25 cellular contexts compared by ENCODE assay signal in the genomic region with DNA sequence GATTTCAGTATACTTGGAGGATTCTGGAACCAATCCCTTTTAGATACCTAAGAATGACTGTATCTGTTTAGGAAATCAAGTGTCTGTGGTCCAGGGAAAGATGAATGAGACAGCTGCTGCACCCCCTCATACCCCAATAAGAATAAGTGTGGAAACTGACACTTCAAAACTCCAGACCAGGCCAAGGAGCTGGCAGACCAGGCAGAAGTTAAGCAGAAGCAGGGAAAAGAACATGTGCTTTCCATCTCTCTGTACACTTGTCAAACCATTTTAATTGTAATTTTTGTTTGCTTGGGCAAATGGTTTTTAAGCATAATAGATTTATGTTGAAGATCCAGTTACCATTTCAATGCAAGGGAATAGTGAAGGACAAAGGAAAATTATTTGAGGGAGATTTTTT.
"Had no signal": no experiment of that assay in that cellular context is flagged by ENCODE, and none has a peak within 500 bp of the region (broad histone marks: within the 10 kb centered on the region; RNA-seq: fewer than 3 reads in every experiment).

No MANE protein-coding gene starts in this region.

- H3K36me3 ChIP-seq: colonic mucosa, esophagus squamous epithelium, gastrocnemius medialis, heart left ventricle, left lung had no signal

- H3K9me3 ChIP-seq: colonic mucosa, esophagus squamous epithelium, gastrocnemius medialis, heart left ventricle, left lung, mucosa of descending colon had no signal

- DNase-seq: cerebellar nuclear complex; colonic mucosa; cortex of kidney; effector CD8-positive, alpha-beta T cell; effector memory CD8-positive, alpha-beta T cell; endodermal cell; erythroblast; esophagus squamous epithelium; foreskin fibroblast; foreskin melanocyte; gastrocnemius medialis; heart left ventricle; hypothalamus; immature natural killer cell; islet precursor cell; kidney; left cardiac atrium; left ventricle myocardium superior; mammary epithelial cell; mucosa of descending colon had no signal

- ATAC-seq: effector memory CD8-positive, alpha-beta T cell; esophagus mucosa; gastrocnemius medialis; heart left ventricle; left cardiac atrium; left lung; left ventricle myocardium superior; mucosa of descending colon had no signal

- H3K79me2 ChIP-seq: hepatocyte had no signal

- H3K27ac ChIP-seq: colonic mucosa, epithelial cell of prostate, esophagus squamous epithelium, gastrocnemius medialis, heart left ventricle, hepatocyte, left lung had no signal

- H3K4me2 ChIP-seq: hepatocyte had no signal

- H3K4me3 ChIP-seq: colonic mucosa, esophagus squamous epithelium, gastrocnemius medialis, heart left ventricle, hepatocyte, left lung, lung, mucosa of descending colon had no signal

- H3K27me3 ChIP-seq: colonic mucosa, esophagus squamous epithelium, gastrocnemius medialis, heart left ventricle, hepatocyte, left lung had no signal

- H3K4me1 ChIP-seq: colonic mucosa, esophagus squamous epithelium, gastrocnemius medialis, heart left ventricle, left lung had no signal

- H2AFZ ChIP-seq: hepatocyte had no signal
